Comparison of ENCODE assay signal across 10 cellular contexts in genomic region chr19:1907563-1908363, GRCh38. TPM values are rescaled to one million over a fixed set of nuclear protein-coding genes. Genes with fewer than 3 reads are reported as not detected.
DNase-seq lines count a peak whose midpoint lies in the region; ATAC-seq and TF ChIP-seq lines count a peak whose summit lies in the region.
"Had no signal": no experiment of that assay in that cellular context is flagged by ENCODE, and none has a peak within 500 bp of the region (broad histone marks: within the 10 kb centered on the region; RNA-seq: fewer than 3 reads in every experiment).

No MANE protein-coding gene starts in this region.

- ATAC-seq in HG02938 (IDR thresholded peaks at IDR 0.05; ENCODE audit: unreplicated experiment) (no peak), HG02798 (IDR thresholded peaks at IDR 0.05; ENCODE audit: poor library complexity, unreplicated experiment) (no peak), left cardiac atrium (no peak)

- intact Hi-C loops in esophagus muscularis mucosa (cut with DNase I): no loop called here
- intact Hi-C loops in ovary (cut with DNase I): loop anchor here in 1 of 4 donors (5.0 kb wide), 1 partner anchor 40 kb away; no protein-coding TSS in a partner anchor
- intact Hi-C loops in left cardiac atrium (cut with DNase I): no loop called here

- WGBS in esophagus muscularis mucosa: 69% methylated on average over 18 of the region's 43 CpGs
- 25 to 55% (median 37%) methylated on average over 37 to 43 of the region's 43 CpGs for WGBS in ovary, 3 donors

- H3K9me3 ChIP-seq in esophagus muscularis mucosa: no peaks in the 10 kb centered on the region
- H3K9me3 ChIP-seq in ovary: no peaks in the 10 kb centered on the region
- H3K9me3 ChIP-seq: HAP-1 had no signal

- TF ChIP-seq POLR2A in esophagus muscularis mucosa (IDR thresholded peaks at IDR 0.05; ENCODE audit: low read depth) (no peak), ovary (IDR thresholded peaks at IDR 0.05) (no peak)

- H3K27me3 ChIP-seq in esophagus muscularis mucosa (no peaks in the 10 kb centered on the region), ovary (no peaks in the 10 kb centered on the region)

- H3K4me1 ChIP-seq in esophagus muscularis mucosa (peaks cover 14 to 61% (median 47%) of the 10 kb centered on the region in 4 donors), ovary (ENCODE audit: insufficient read depth) (peaks cover 19% of the 10 kb centered on the region)

- H3K36me3 ChIP-seq in esophagus muscularis mucosa: peaks cover 8 to 15% (median 9%) of the 10 kb centered on the region in 4 donors
- no peaks in the 10 kb centered on the region for H3K36me3 ChIP-seq in ovary

- H3K4me3 ChIP-seq in esophagus muscularis mucosa (no peak overlapping the region), ovary (no peak overlapping the region)
- H3K4me3 ChIP-seq: HAP-1 had no signal

- no peak for TF ChIP-seq EP300 in esophagus muscularis mucosa (IDR thresholded peaks at IDR 0.05)
- no peak for TF ChIP-seq EP300 in ovary (IDR thresholded peaks at IDR 0.05)

- H3K27ac ChIP-seq in esophagus muscularis mucosa (replicated peaks in 1 of 4): peak overlapping the region in 3 of 4 donors; percentile 21 to 36 (median 23)
- H3K27ac ChIP-seq in ovary: peak overlapping the region; percentile 71 to 73

- DNase-seq in 8988T (peak; percentile 52), RPMI7951 (ENCODE audit: low read depth) (peak; percentile 47), esophagus muscularis mucosa (ENCODE audit: extremely low spot score) (no peak), ovary (peak in 4 of 5 donors; percentile 43 to 67 (median 51)), T-helper 9 cell (no peak), left cardiac atrium (no peak)
- DNase-seq: NCI-H1092 treated with DMSO at 0.1 percent for 48 hours had no signal

- TF ChIP-seq CTCF in esophagus muscularis mucosa (IDR thresholded peaks at IDR 0.05) (no peak), ovary (IDR thresholded peaks at IDR 0.05) (no peak)

RNA-seq across cellular contexts. Expression of gene ADAT3, which starts 2.6 kb away (rescaled TPM):
- 1.3 and 2.4 TPM in 2 replicates for total RNA-seq in RPMI7951 (2014; rRNA removed; shearing (Covaris generic))
- total RNA-seq in esophagus muscularis mucosa (1 to 10 TPM; 3.8 to 5.6 (median 4.4) TPM), ovary (10 to 100 TPM in 1 of 7 donors, 1 to 10 TPM in 6; 2.6 to 13.7 (median 4.6) TPM), left cardiac atrium (1 to 10 TPM; 2.3 to 3.0 TPM)
- 1 to 10 TPM in 1 of 2 donors, not detected in 1; 2.3 TPM for polyA plus RNA-seq in ovary

RNA-seq across cellular contexts. Expression of gene SCAMP4, which starts 2.6 kb away (rescaled TPM):
- 55.2 and 67.9 TPM in 2 replicates for total RNA-seq in RPMI7951 (2014; rRNA removed; shearing (Covaris generic))
- total RNA-seq in esophagus muscularis mucosa (10 to 100 TPM; 26.6 to 76.5 (median 59.3) TPM), ovary (10 to 100 TPM; 32.0 to 87.0 (median 62.6) TPM), left cardiac atrium (10 to 100 TPM; 21.4 to 22.8 TPM)
- 10 to 100 TPM; 11.7 to 31.1 TPM for polyA plus RNA-seq in ovary

RNA-seq across cellular contexts. Expression of gene ABHD17A, which starts 22.5 kb away (rescaled TPM):
- 42.1 and 61.5 TPM in 2 replicates for total RNA-seq in RPMI7951 (2014; rRNA removed; shearing (Covaris generic))
- 100 to 1,000 TPM in 2 of 4 donors, 10 to 100 TPM in 2; 89.7 to 125 (median 102) TPM for total RNA-seq in esophagus muscularis mucosa
- 10 to 100 TPM; 54.2 to 87.3 (median 65.4) TPM for total RNA-seq in ovary
- 10 to 100 TPM in 1 of 2 donors, under 1 TPM in 1; 0.57 to 65.6 TPM for polyA plus RNA-seq in ovary
- total RNA-seq in left cardiac atrium: 10 to 100 TPM; 60.8 to 66.1 TPM

RNA-seq across cellular contexts. Expression of gene CSNK1G2, which starts 33.2 kb away (rescaled TPM):
- 38.6 and 45.4 TPM in 2 replicates for total RNA-seq in RPMI7951 (2014; rRNA removed; shearing (Covaris generic))
- total RNA-seq in esophagus muscularis mucosa: 10 to 100 TPM; 34.1 to 52.6 (median 48.5) TPM
- total RNA-seq in ovary: 10 to 100 TPM; 35.9 to 65.4 (median 50.7) TPM
- 10 to 100 TPM in 1 of 2 donors, 1 to 10 TPM in 1; 5.9 to 48.7 TPM for polyA plus RNA-seq in ovary
- 10 to 100 TPM; 28.0 to 34.6 TPM for total RNA-seq in left cardiac atrium

RNA-seq across cellular contexts. Expression of gene KLF16, which starts 44.4 kb away (rescaled TPM):
- 2.9 and 4.2 TPM in 2 replicates for total RNA-seq in RPMI7951 (2014; rRNA removed; shearing (Covaris generic))
- total RNA-seq in esophagus muscularis mucosa (10 to 100 TPM in 1 of 4 donors, 1 to 10 TPM in 3; 2.5 to 10.8 (median 8.5) TPM), ovary (10 to 100 TPM in 6 of 7 donors, 1 to 10 TPM in 1; 4.2 to 26.6 (median 14.4) TPM), left cardiac atrium (10 to 100 TPM in 1 of 2 donors, 1 to 10 TPM in 1; 9.9 to 12.9 TPM)
- 1 to 10 TPM in 1 of 2 donors, under 1 TPM in 1; 0.63 to 5.4 TPM for polyA plus RNA-seq in ovary

Comparison
In these comparisons a context has a peak if more than half of its experiments do, and no peak if none do; other contexts are left out.
1. DNase-seq: peak in 8988T (single experiment), RPMI7951 (single experiment) and ovary (4 of 5); none in esophagus muscularis mucosa (single experiment), T-helper 9 cell (single experiment) and left cardiac atrium (single experiment).